15 cellular contexts compared by ENCODE assay signal in genomic region chr12:104294845-104295674, GRCh38. TPM values are rescaled to one million over a fixed set of nuclear protein-coding genes. Genes with fewer than 3 reads are reported as not detected.
A peak's percentile ranks its signal among the peaks of the same experiment; 100 is the strongest.
DNase-seq lines count a peak whose midpoint lies in the region; ATAC-seq and TF ChIP-seq lines count a peak whose summit lies in the region.
"Had no signal": no experiment of that assay in that cellular context is flagged by ENCODE, and none has a peak within 500 bp of the region (broad histone marks: within the 10 kb centered on the region; RNA-seq: fewer than 3 reads in every experiment).

No MANE protein-coding gene starts in this region.

- H3K27ac ChIP-seq in upper lobe of right lung (no peak overlapping the region), heart left ventricle (peak overlapping the region in 1 of 12 donors; percentile 11)

- H3K27me3 ChIP-seq in upper lobe of right lung (no peaks in the 10 kb centered on the region), heart left ventricle (no peaks in the 10 kb centered on the region)

- POLR2A ChIA-PET in naive thymus-derived CD8-positive, alpha-beta T cell (lab: Charles Lee), result interaction anchor here (1.2 to 1.9 kb wide), 2 partner anchors 9 to 18 kb away, joined by 3 to 6 read pairs; partner anchors contain the start of gene EID3

- H3K4me3 Mint-ChIP-seq in activated CD4-positive, alpha-beta T cell treated with anti-CD3 and anti-CD28 coated beads, Interleukin-2, amount 10 ng/mL, durations not matched to agents 24 days and 14 days, result no peak overlapping the region
- no peak overlapping the region for H3K4me3 Mint-ChIP-seq in T-helper 17 cell
- H3K4me3 Mint-ChIP-seq in stimulated activated effector memory CD8-positive, alpha-beta T cell treated with anti-CD3 and anti-CD28 coated beads, Interleukin-12 subunit alpha, Interleukin-12 subunit beta, amount 100 ng/mL, for 72 hours, result no peak overlapping the region
- peak overlapping the region in 1 of 10 donors; percentile 11 for H3K4me3 Mint-ChIP-seq in naive thymus-derived CD8-positive, alpha-beta T cell
- H3K4me3 Mint-ChIP-seq: activated T-cell treated with anti-CD3 and anti-CD28 coated beads, Interleukin-2, amount 50 U/mL, for 4 hours had no signal

- no peak for TF ChIP-seq CTCF in fibroblast of the aortic adventitia (IDR thresholded peaks at IDR 0.05; ENCODE audit: insufficient read depth, low read length)
- TF ChIP-seq CTCF in upper lobe of right lung (IDR thresholded peaks at IDR 0.05), result no peak
- no peak for TF ChIP-seq CTCF in heart left ventricle (IDR thresholded peaks at IDR 0.05)

- ATAC-seq in T-helper 17 cell (no peak), upper lobe of right lung (no peak), heart left ventricle (no peak)
- ATAC-seq in stimulated activated effector memory CD8-positive, alpha-beta T cell treated with anti-CD3 and anti-CD28 coated beads, Interleukin-12 subunit alpha, Interleukin-12 subunit beta, amount 100 ng/mL, for 72 hours, result no peak
- ATAC-seq in naive thymus-derived CD8-positive, alpha-beta T cell, result no peak
- ATAC-seq: left lobe of liver had no signal

- TF ChIP-seq POLR2A in heart left ventricle (IDR thresholded peaks at IDR 0.05), result no peak

- H3K9me3 Mint-ChIP-seq in activated CD4-positive, alpha-beta T cell treated with anti-CD3 and anti-CD28 coated beads, Interleukin-2, amount 10 ng/mL, durations not matched to agents 24 days and 14 days, result no peaks in the 10 kb centered on the region
- H3K9me3 Mint-ChIP-seq in stimulated activated effector memory CD8-positive, alpha-beta T cell treated with anti-CD3 and anti-CD28 coated beads, Interleukin-12 subunit alpha, Interleukin-12 subunit beta, amount 100 ng/mL, for 72 hours, result no peaks in the 10 kb centered on the region
- no peaks in the 10 kb centered on the region for H3K9me3 Mint-ChIP-seq in naive thymus-derived CD8-positive, alpha-beta T cell
- H3K9me3 Mint-ChIP-seq: activated T-cell treated with anti-CD3 and anti-CD28 coated beads, Interleukin-2, amount 50 U/mL, for 4 hours had no signal

- peaks cover 36% of the 10 kb centered on the region for H3K4me1 Mint-ChIP-seq in activated CD4-positive, alpha-beta T cell treated with anti-CD3 and anti-CD28 coated beads, Interleukin-2, amount 10 ng/mL, durations not matched to agents 24 days and 14 days
- H3K4me1 Mint-ChIP-seq in T-helper 17 cell, result peaks cover 30% of the 10 kb centered on the region
- H3K4me1 Mint-ChIP-seq in stimulated activated effector memory CD8-positive, alpha-beta T cell treated with anti-CD3 and anti-CD28 coated beads, Interleukin-12 subunit alpha, Interleukin-12 subunit beta, amount 100 ng/mL, for 72 hours, result peaks cover 26% of the 10 kb centered on the region
- H3K4me1 Mint-ChIP-seq in naive thymus-derived CD8-positive, alpha-beta T cell, result peaks cover 11 to 28% (median 24%) of the 10 kb centered on the region in 4 donors

- intact Hi-C loops in activated CD4-positive, alpha-beta T cell treated with anti-CD3 and anti-CD28 coated beads, Interleukin-2, amount 10 ng/mL, durations not matched to agents 24 days and 14 days (cut with micrococcal nuclease), result no loop called here
- intact Hi-C loops in upper lobe of right lung (cut with DNase I) (no loop called here), heart left ventricle (cut with DNase I) (loop anchor here in 2 of 10 donors (2.0 to 5.0 kb wide), 2 partner anchors 78 to 80 kb away; partner anchors contain the start of gene TXNRD1 (in 2 of the 2))

- H3K36me3 ChIP-seq in upper lobe of right lung (peaks cover 79% of the 10 kb centered on the region), heart left ventricle (peaks cover 2 to 86% (median 68%) of the 10 kb centered on the region in 9 donors)

- no peaks in the 10 kb centered on the region for H3K27me3 Mint-ChIP-seq in activated CD4-positive, alpha-beta T cell treated with anti-CD3 and anti-CD28 coated beads, Interleukin-2, amount 10 ng/mL, durations not matched to agents 24 days and 14 days
- no peaks in the 10 kb centered on the region for H3K27me3 Mint-ChIP-seq in T-helper 17 cell
- H3K27me3 Mint-ChIP-seq in naive thymus-derived CD8-positive, alpha-beta T cell, result no peaks in the 10 kb centered on the region

- no peaks in the 10 kb centered on the region for H3K9me3 ChIP-seq in T-helper 17 cell (ENCODE audit: control insufficient read depth, low read length, poor library complexity, severe bottlenecking)
- H3K9me3 ChIP-seq in upper lobe of right lung, result no peaks in the 10 kb centered on the region
- no peaks in the 10 kb centered on the region for H3K9me3 ChIP-seq in heart left ventricle
- H3K9me3 ChIP-seq: SK-N-SH had no signal

- H3K27ac Mint-ChIP-seq in activated CD4-positive, alpha-beta T cell treated with anti-CD3 and anti-CD28 coated beads, Interleukin-2, amount 10 ng/mL, durations not matched to agents 24 days and 14 days, result peak overlapping the region; percentile 8
- peak overlapping the region; percentile 92 for H3K27ac Mint-ChIP-seq in T-helper 17 cell
- H3K27ac Mint-ChIP-seq in stimulated activated effector memory CD8-positive, alpha-beta T cell treated with anti-CD3 and anti-CD28 coated beads, Interleukin-12 subunit alpha, Interleukin-12 subunit beta, amount 100 ng/mL, for 72 hours, result peak overlapping the region; percentile 52
- H3K27ac Mint-ChIP-seq in naive thymus-derived CD8-positive, alpha-beta T cell, result peak overlapping the region in 2 of 10 donors; percentile 14 to 49

- DNase-seq in activated CD4-positive, alpha-beta T cell treated with anti-CD3 and anti-CD28 coated beads, Interleukin-2, amount 10 ng/mL, durations not matched to agents 24 days and 14 days, result no peak
- DNase-seq in activated CD4-positive, alpha-beta T cell treated with anti-CD3 and anti-CD28 coated beads, Interleukin-2, amount 50 U/mL, for 4 hours, result no peak
- DNase-seq in T-helper 17 cell (no peak), fibroblast of the aortic adventitia (ENCODE audit: low read depth) (peak; percentile 11), upper lobe of right lung (no peak), heart left ventricle (no peak)
- no peak for DNase-seq in stimulated activated effector memory CD8-positive, alpha-beta T cell treated with anti-CD3 and anti-CD28 coated beads, Interleukin-12 subunit alpha, Interleukin-12 subunit beta, amount 100 ng/mL, for 72 hours (ENCODE audit: low spot score in 2 of 2)
- no peak for DNase-seq in naive thymus-derived CD8-positive, alpha-beta T cell
- DNase-seq: activated CD4-positive, CD25-positive, alpha-beta regulatory T cell treated with anti-CD3 and anti-CD28 coated beads, Interleukin-2, amount 50 U/mL, for 72 hours; activated T-cell treated with anti-CD3 and anti-CD28 coated beads, Interleukin-2, amount 50 U/mL, for 4 hours; DMS 273 treated with DMSO at 0.1 percent for 48 hours; GOT3; NCI-H2171; SK-N-SH had no signal

- peaks cover 65% of the 10 kb centered on the region for H3K4me1 ChIP-seq in upper lobe of right lung
- peaks cover 0 to 85% (median 25%) of the 10 kb centered on the region in 12 donors for H3K4me1 ChIP-seq in heart left ventricle

- 77 to 84% (median 80%) methylated on average over 9 of the region's 9 CpGs for WGBS in heart left ventricle, 4 donors

- peak overlapping the region; percentile 46 for H3K4me3 ChIP-seq in fibroblast of the aortic adventitia (ENCODE audit: low read depth, low read length)
- H3K4me3 ChIP-seq in upper lobe of right lung, result no peak overlapping the region
- H3K4me3 ChIP-seq in heart left ventricle, result no peak overlapping the region

- peaks cover 56% of the 10 kb centered on the region for H3K36me3 Mint-ChIP-seq in activated CD4-positive, alpha-beta T cell treated with anti-CD3 and anti-CD28 coated beads, Interleukin-2, amount 10 ng/mL, durations not matched to agents 24 days and 14 days (ENCODE audit: low read depth)
- H3K36me3 Mint-ChIP-seq in T-helper 17 cell (ENCODE audit: low read depth), result peaks cover 8% of the 10 kb centered on the region
- H3K36me3 Mint-ChIP-seq in stimulated activated effector memory CD8-positive, alpha-beta T cell treated with anti-CD3 and anti-CD28 coated beads, Interleukin-12 subunit alpha, Interleukin-12 subunit beta, amount 100 ng/mL, for 72 hours, result peaks cover 100% of the 10 kb centered on the region
- peaks cover 0 to 56% (median 10%) of the 10 kb centered on the region in 3 donors for H3K36me3 Mint-ChIP-seq in naive thymus-derived CD8-positive, alpha-beta T cell

RNA-seq across cellular contexts. Expression of gene EID3, which starts 8.5 kb away (rescaled TPM):
- total RNA-seq in activated CD4-positive, alpha-beta T cell treated with anti-CD3 and anti-CD28 coated beads, Interleukin-2, amount 10 ng/mL, durations not matched to agents 24 days and 14 days, result 9.0 and 9.7 TPM in 2 replicates
- total RNA-seq in T-helper 17 cell, result 10 to 100 TPM; 12.2 to 13.7 TPM
- 14.9 and 55.9 TPM in 2 replicates for total RNA-seq in fibroblast of the aortic adventitia (ENCODE audit: low replicate concordance)
- 4.4 TPM for total RNA-seq in upper lobe of right lung
- 10 to 100 TPM; 10.6 to 13.6 TPM for total RNA-seq in naive thymus-derived CD8-positive, alpha-beta T cell
- polyA plus RNA-seq in naive thymus-derived CD8-positive, alpha-beta T cell, result 10 to 100 TPM; 10.1 to 13.5 (median 10.8) TPM
- 1 to 10 TPM in 6 of 9 donors, under 1 TPM in 3; 0.44 to 4.0 (median 1.3) TPM for total RNA-seq in heart left ventricle
- 1 to 10 TPM in 1 of 2 donors, under 1 TPM in 1; 0.55 to 1.6 TPM for polyA plus RNA-seq in heart left ventricle
